In the genomic region with DNA sequence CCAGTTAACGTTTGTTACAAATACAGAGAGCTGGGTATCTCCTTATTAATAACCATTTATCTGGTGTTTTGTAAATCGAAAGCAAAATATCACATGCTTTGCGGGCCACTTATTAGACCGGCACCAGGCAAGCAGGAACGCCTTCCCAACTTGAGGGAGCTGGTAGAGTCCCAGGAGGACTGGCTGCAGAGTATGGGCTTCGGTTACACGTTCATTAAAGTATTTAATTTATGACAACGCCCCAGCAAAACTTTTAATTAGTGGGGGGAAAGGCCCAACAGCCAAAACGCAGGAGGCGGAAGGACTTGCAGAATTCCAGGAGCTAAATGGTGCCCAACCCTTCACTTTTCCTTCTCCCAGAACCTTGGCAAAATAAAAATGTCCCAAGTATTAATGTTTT, we compare ENCODE assay signal across 8 cellular contexts. TPM values are rescaled to one million over a fixed set of nuclear protein-coding genes. Genes with fewer than 3 reads are reported as not detected.
DNase-seq lines count a peak whose midpoint lies in the region; ATAC-seq and TF ChIP-seq lines count a peak whose summit lies in the region.

No MANE protein-coding gene starts in this region.

- WGBS in mammary epithelial cell (ENCODE audit: low coverage, missing lambda C conversion rate), result 3% methylated on average over 10 of the region's 10 CpGs

- ATAC-seq in HCT116 (no peak), GM19324 (IDR thresholded peaks at IDR 0.05; ENCODE audit: low FRiP score, unreplicated experiment) (no peak)

- intact Hi-C loops in HCT116 (cut with micrococcal nuclease), result loop anchor here (5.0 to 10.0 kb wide), 4 partner anchors 70 to 272 kb away; no protein-coding TSS in a partner anchor
- intact Hi-C loops in mammary epithelial cell (cut with micrococcal nuclease), result loop anchor here (5.0 to 10.0 kb wide), 2 partner anchors 470 to 472 kb away; no protein-coding TSS in a partner anchor

- DNase-seq in HCT116 (ENCODE audit: low read depth, low spot score) (no peak), mammary epithelial cell (no peak), mesothelial cell of epicardium (ENCODE audit: low spot score in 2 of 2, unreplicated experiment in 2 of 2) (no peak), SK-N-DZ (ENCODE audit: low spot score) (no peak), NCI-H524 treated with DMSO at 0.1 percent for 48 hours (lab: John Stamatoyannopoulos, UW) (no peak), KBM-7 (no peak)

- in situ Hi-C loops in mammary epithelial cell (cut with MboI; ENCODE audit: low sequenced_read_pairs in 2 of 2) (loop anchor here in 1 of 2 donors (10.0 kb wide), 1 partner anchor 228 kb away; no protein-coding TSS in a partner anchor), KBM-7 (cut with MboI; ENCODE audit: low pct_unique_long_range_greater_than_20kb, low sequenced_read_pairs) (no loop called here)

- no peak for TF ChIP-seq POLR2A in HCT116 (IDR thresholded peaks at IDR 0.05; ENCODE audit: borderline replicate concordance, extremely low read depth, insufficient read depth, insufficient read length)

- CTCF ChIA-PET in HCT116 (lab: Charles Lee) (interaction anchor here (1.1 kb wide), 1 partner anchor 9 kb away, joined by 4 read pairs; no protein-coding TSS in a partner anchor), mammary epithelial cell (lab: Charles Lee; ENCODE audit: low non-redundant PET) (no interaction called here)

- no peaks in the 10 kb centered on the region for H3K36me3 ChIP-seq in HCT116 (ENCODE audit: control insufficient read depth in 1 of 2, insufficient read depth in 2 of 2, low read length in 2 of 2)
- H3K36me3 ChIP-seq in mammary epithelial cell (ENCODE audit: insufficient read depth, low read length), result no peaks in the 10 kb centered on the region

- POLR2A ChIA-PET in HCT116 (lab: Charles Lee), result no interaction called here

- no peaks in the 10 kb centered on the region for H3K9me3 Mint-ChIP-seq in mesothelial cell of epicardium

- no peak for TF ChIP-seq RAD21 in HCT116 (IDR thresholded peaks at IDR 0.05; ENCODE audit: low read depth)

- H3K27me3 ChIP-seq in HCT116 (ENCODE audit: insufficient read depth, low read length) (peaks cover 22% of the 10 kb centered on the region; the same call in 1 of the 2 replicates), mammary epithelial cell (ENCODE audit: insufficient read depth, low read length) (no peaks in the 10 kb centered on the region)

- TF ChIP-seq CTCF in 22Rv1 (IDR thresholded peaks at IDR 0.05) (no peak), HCT116 (IDR thresholded peaks at IDR 0.05 in 2 of 3, conservative IDR thresholded peaks at IDR 0.05 in 1 of 3; ENCODE audit: borderline replicate concordance in 1 of 3, insufficient read depth in 1 of 3, low read depth in 2 of 3, low read length in 2 of 3) (no peak), mammary epithelial cell (conservative IDR thresholded peaks at IDR 0.05 in 1 of 2, IDR thresholded peaks at IDR 0.05 in 1 of 2; ENCODE audit: extremely low read depth in 1 of 2, insufficient read depth in 1 of 2, low read depth in 1 of 2, low read length in 2 of 2) (no peak), mesothelial cell of epicardium (IDR thresholded peaks at IDR 0.05; ENCODE audit: unreplicated experiment) (no peak)

- no peaks in the 10 kb centered on the region for H3K9me2 ChIP-seq in HCT116 (ENCODE audit: insufficient read depth)

- no peak overlapping the region for H3K4me3 ChIP-seq in HCT116 (replicated peaks in 1 of 2; ENCODE audit: low read depth in 1 of 2, low read length in 2 of 2)
- peak overlapping the region; percentile 65 to 91 (median 79) for H3K4me3 ChIP-seq in mammary epithelial cell (replicated peaks in 1 of 3; ENCODE audit: insufficient read depth in 1 of 3, low read depth in 2 of 3, low read length in 3 of 3)

- RAD21 ChIA-PET in HCT116 (lab: Charles Lee; ENCODE audit: low non-redundant PET in 1 of 2, low total read pairs in 2 of 2, uncharacterized antibody in 2 of 2, unreplicated experiment in 2 of 2), result no interaction called here

- peak overlapping the region; percentile 79; the same call in 1 of the 2 replicates for H3K4me2 ChIP-seq in HCT116 (ENCODE audit: low read length)
- H3K4me2 ChIP-seq in mammary epithelial cell (ENCODE audit: insufficient read depth, low read depth, low read length), result peak overlapping the region; percentile 92

- H2AFZ ChIP-seq in HCT116 (ENCODE audit: low read depth, low read length, poor library complexity, severe bottlenecking) (no peak overlapping the region), mammary epithelial cell (ENCODE audit: low read depth, low read length) (no peak overlapping the region)

- H3K9ac ChIP-seq in HCT116 (ENCODE audit: low read length), result no peak overlapping the region
- H3K9ac ChIP-seq in mammary epithelial cell (ENCODE audit: insufficient read depth, low read length), result peak overlapping the region; percentile 64

- H3K9me3 ChIP-seq in HCT116 (ENCODE audit: control insufficient read depth in 1 of 2, insufficient read depth in 1 of 2, low read depth in 1 of 2, low read length in 2 of 2) (no peaks in the 10 kb centered on the region), mammary epithelial cell (replicated peaks; ENCODE audit: insufficient read depth, low read length) (no peaks in the 10 kb centered on the region)

- H3K4me1 Mint-ChIP-seq in mesothelial cell of epicardium, result peaks cover 61% of the 10 kb centered on the region

- peak overlapping the region; percentile 94 for H3K27ac Mint-ChIP-seq in mesothelial cell of epicardium

- H4K20me1 ChIP-seq in HCT116 (ENCODE audit: insufficient read depth) (no peaks in the 10 kb centered on the region; the same call in 1 of the 2 replicates), mammary epithelial cell (ENCODE audit: insufficient read depth, low read length) (no peaks in the 10 kb centered on the region)

- no TSS peak for BruUV-seq in HCT116 (replicated peaks; lab: Mats Ljungman, UMichigan)
- BruUV-seq in mammary epithelial cell (replicated peaks; lab: Mats Ljungman, UMichigan), result no TSS peak

- no peaks in the 10 kb centered on the region for H3K27me3 Mint-ChIP-seq in mesothelial cell of epicardium (ENCODE audit: low read depth)

- H3K79me2 ChIP-seq in HCT116 (ENCODE audit: insufficient read depth, low read length) (peaks cover 25% of the 10 kb centered on the region), mammary epithelial cell (ENCODE audit: insufficient read depth, low read length) (peaks cover 89% of the 10 kb centered on the region)

- H3K4me3 Mint-ChIP-seq in mesothelial cell of epicardium, result peak overlapping the region; percentile 99

- dilution Hi-C loops in mammary epithelial cell (cut with HindIII; ENCODE audit: low sequenced_read_pairs), result loop anchor here (5.0 kb wide), 1 partner anchor 50 kb away; no protein-coding TSS in a partner anchor

- peaks cover 77 to 94% of the 10 kb centered on the region in 2 experiments for H3K4me1 ChIP-seq in HCT116 (ENCODE audit: control insufficient read depth in 1 of 2, insufficient read depth in 2 of 2, low read length in 2 of 2)
- peaks cover 56% of the 10 kb centered on the region for H3K4me1 ChIP-seq in mammary epithelial cell (ENCODE audit: insufficient read depth, low read length)

- peak overlapping the region; percentile 94 for H3K27ac ChIP-seq in 22Rv1
- no peak overlapping the region for H3K27ac ChIP-seq in HCT116 (ENCODE audit: low read depth, low read length)
- H3K27ac ChIP-seq in mammary epithelial cell (ENCODE audit: insufficient read depth, low read depth, low read length), result peak overlapping the region; percentile 45

- peaks cover 20% of the 10 kb centered on the region for H3K36me3 Mint-ChIP-seq in mesothelial cell of epicardium

TF ChIP-seq in HCT116, 20 proteins besides CTCF, POLR2A, EP300 and RAD21 (continues in another document):
- TF ChIP-seq SP1 (IDR thresholded peaks at IDR 0.05; ENCODE audit: low read depth), result no peak
- TF ChIP-seq, protein P1, sequence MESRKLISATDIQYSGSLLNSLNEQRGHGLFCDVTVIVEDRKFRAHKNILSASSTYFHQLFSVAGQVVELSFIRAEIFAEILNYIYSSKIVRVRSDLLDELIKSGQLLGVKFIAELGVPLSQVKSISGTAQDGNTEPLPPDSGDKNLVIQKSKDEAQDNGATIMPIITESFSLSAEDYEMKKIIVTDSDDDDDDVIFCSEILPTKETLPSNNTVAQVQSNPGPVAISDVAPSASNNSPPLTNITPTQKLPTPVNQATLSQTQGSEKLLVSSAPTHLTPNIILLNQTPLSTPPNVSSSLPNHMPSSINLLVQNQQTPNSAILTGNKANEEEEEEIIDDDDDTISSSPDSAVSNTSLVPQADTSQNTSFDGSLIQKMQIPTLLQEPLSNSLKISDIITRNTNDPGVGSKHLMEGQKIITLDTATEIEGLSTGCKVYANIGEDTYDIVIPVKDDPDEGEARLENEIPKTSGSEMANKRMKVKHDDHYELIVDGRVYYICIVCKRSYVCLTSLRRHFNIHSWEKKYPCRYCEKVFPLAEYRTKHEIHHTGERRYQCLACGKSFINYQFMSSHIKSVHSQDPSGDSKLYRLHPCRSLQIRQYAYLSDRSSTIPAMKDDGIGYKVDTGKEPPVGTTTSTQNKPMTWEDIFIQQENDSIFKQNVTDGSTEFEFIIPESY (IDR thresholded peaks at IDR 0.05; ENCODE audit: extremely low read depth, insufficient replicate concordance, low read length), result no peak

RNA-seq across cellular contexts. Expression of gene SMAD7, which starts 3.7 kb away (rescaled TPM):
- 7.2 TPM for total RNA-seq in HCT116 (2021; ENCODE audit: unreplicated experiment)
- polyA plus RNA-seq in HCT116 (2012), result 3.6 and 4.2 TPM in 2 replicates
- total RNA-seq in mammary epithelial cell, result 10 to 100 TPM; 15.7 to 20.0 TPM
- polyA plus RNA-seq in mammary epithelial cell, result 8.2 TPM
- polyA minus RNA-seq in mammary epithelial cell, result 53.8 TPM
- total RNA-seq in mesothelial cell of epicardium, result 75.5 to 77.6 TPM (median 76.8 TPM) in 3 replicates
- 9.8 and 14.5 TPM in 2 replicates for polyA plus RNA-seq in SK-N-DZ (2014; cell fraction: cytosol; rRNA removed)
- 6.3 and 6.9 TPM in 2 replicates for polyA plus RNA-seq in SK-N-DZ (2014; cell fraction: nucleus; rRNA removed)

Comparison
In these comparisons a context has a peak if more than half of its experiments do, and no peak if none do; other contexts are left out.
1. H3K4me3 ChIP-seq: peak in mammary epithelial cell (3 of 3); none in HCT116 (0 of 2).